In genomic region chr19:18486746-18487145, GRCh38 we compare ENCODE assay signal across 12 cellular contexts. TPM values are rescaled to one million over a fixed set of nuclear protein-coding genes. Genes with fewer than 3 reads are reported as not detected.
DNase-seq lines count a peak whose midpoint lies in the region; ATAC-seq and TF ChIP-seq lines count a peak whose summit lies in the region.
"Had no signal": no experiment of that assay in that cellular context is flagged by ENCODE, and none has a peak within 500 bp of the region (broad histone marks: within the 10 kb centered on the region; RNA-seq: fewer than 3 reads in every experiment).

No MANE protein-coding gene starts in this region.

- H3K4me1 ChIP-seq in mesenchymal stem cell (ENCODE audit: control insufficient read depth, insufficient read depth, low read depth, low read length) (peaks cover 56% of the 10 kb centered on the region), tibial nerve (peaks cover 0 to 78% (median 57%) of the 10 kb centered on the region in 4 donors)

- 90% methylated on average over 8 of the region's 8 CpGs for WGBS in mesenchymal stem cell
- 82 to 92% methylated on average over 6 to 8 of the region's 8 CpGs for WGBS in tibial nerve, 2 donors

- H2BK120ac ChIP-seq in mesenchymal stem cell (ENCODE audit: low read depth, low read length): no peak overlapping the region

- peak overlapping the region in 1 of 2 experiments; percentile 17 for H3K4me3 ChIP-seq in mesenchymal stem cell (ENCODE audit: insufficient read depth in 1 of 2, low read depth in 1 of 2, low read length in 2 of 2)
- H3K4me3 ChIP-seq in tibial nerve: no peak overlapping the region
- H3K4me3 ChIP-seq: SK-N-MC had no signal

- H3K27me3 Mint-ChIP-seq in activated CD8-positive, alpha-beta T cell treated with anti-CD3 and anti-CD28 coated beads for 36 hours: no peaks in the 10 kb centered on the region
- H3K27me3 Mint-ChIP-seq: type B pancreatic cell had no signal

- peak overlapping the region in 1 of 2 experiments; percentile 93 for H3K18ac ChIP-seq in mesenchymal stem cell (ENCODE audit: low read depth in 1 of 2, low read length in 2 of 2)

- H3K4ac ChIP-seq in mesenchymal stem cell (ENCODE audit: low read depth in 1 of 2, low read length in 2 of 2): peak overlapping the region; percentile 46 to 81

- no peak overlapping the region for H3K4me2 ChIP-seq in mesenchymal stem cell (ENCODE audit: low read length, poor library complexity, severe bottlenecking)

- no peak overlapping the region for H3K9ac ChIP-seq in mesenchymal stem cell (ENCODE audit: low read length)

- H3K27ac ChIP-seq in mesenchymal stem cell (ENCODE audit: low read length, poor library complexity, severe bottlenecking) (no peak overlapping the region), tibial nerve (peak overlapping the region in 3 of 4 donors; percentile 35 to 77 (median 69))
- H3K27ac ChIP-seq: SK-N-MC had no signal

- H2BK12ac ChIP-seq in mesenchymal stem cell (ENCODE audit: low read length in 2 of 2): peak overlapping the region in 1 of 2 experiments; percentile 59

- no peak for TF ChIP-seq CTCF in activated CD8-positive, alpha-beta T cell treated with anti-CD3 and anti-CD28 coated beads for 36 hours (IDR thresholded peaks at IDR 0.05)
- no peak for TF ChIP-seq CTCF in tibial nerve (IDR thresholded peaks at IDR 0.05)

- peak overlapping the region in 1 of 2 experiments; percentile 78 for H3K14ac ChIP-seq in mesenchymal stem cell (ENCODE audit: low read length in 2 of 2)

- no peak for ATAC-seq in Right ventricle myocardium inferior
- no peak for ATAC-seq in activated CD8-positive, alpha-beta T cell treated with anti-CD3 and anti-CD28 coated beads for 36 hours
- ATAC-seq in HG03432 (IDR thresholded peaks at IDR 0.05; ENCODE audit: unreplicated experiment): no peak

- peaks cover 61% of the 10 kb centered on the region for H3K4me1 Mint-ChIP-seq in activated CD8-positive, alpha-beta T cell treated with anti-CD3 and anti-CD28 coated beads for 36 hours (ENCODE audit: low read depth)

- peaks cover 0 to 20% of the 10 kb centered on the region in 2 experiments for H3K36me3 ChIP-seq in mesenchymal stem cell (ENCODE audit: control insufficient read depth in 1 of 2, insufficient read depth in 2 of 2, low read depth in 1 of 2, low read length in 2 of 2)
- no peaks in the 10 kb centered on the region for H3K36me3 ChIP-seq in tibial nerve

- H3K9me3 Mint-ChIP-seq in activated CD8-positive, alpha-beta T cell treated with anti-CD3 and anti-CD28 coated beads for 36 hours: no peaks in the 10 kb centered on the region
- H3K9me3 Mint-ChIP-seq: mesothelial cell of epicardium, type B pancreatic cell had no signal

- peaks cover 50% of the 10 kb centered on the region for H3K79me1 ChIP-seq in mesenchymal stem cell (replicated peaks; ENCODE audit: low read length, poor library complexity, severe bottlenecking)

- H2AFZ ChIP-seq in mesenchymal stem cell (ENCODE audit: low read depth, low read length): no peak overlapping the region

- H2AK5ac ChIP-seq in mesenchymal stem cell (ENCODE audit: low read length, severe bottlenecking): no peak overlapping the region

- DNase-seq in Right ventricle myocardium inferior (ENCODE audit: missing footprints): peak; percentile 28
- DNase-seq in cardiac septum (ENCODE audit: low spot score): no peak
- no peak for DNase-seq in activated CD8-positive, alpha-beta T cell treated with anti-CD3 and anti-CD28 coated beads for 36 hours
- no peak for DNase-seq in mesenchymal stem cell
- DNase-seq in tibial nerve (ENCODE audit: low spot score in 2 of 2): no peak
- no peak for DNase-seq in inferior parietal cortex (ENCODE audit: extremely low spot score)
- DNase-seq in kidney glomerular epithelial cell (lab: John Stamatoyannopoulos, UW): no peak
- DNase-seq: NCI-H2227 treated with DMSO at 0.1 percent for 48 hours had no signal

- peak overlapping the region; percentile 4 for H3K27ac Mint-ChIP-seq in activated CD8-positive, alpha-beta T cell treated with anti-CD3 and anti-CD28 coated beads for 36 hours
- H3K27ac Mint-ChIP-seq: mesothelial cell of epicardium, type B pancreatic cell had no signal

- H3K36me3 Mint-ChIP-seq in activated CD8-positive, alpha-beta T cell treated with anti-CD3 and anti-CD28 coated beads for 36 hours (ENCODE audit: low read depth): no peaks in the 10 kb centered on the region
- H3K36me3 Mint-ChIP-seq: mesothelial cell of epicardium, type B pancreatic cell had no signal

- H2BK15ac ChIP-seq in mesenchymal stem cell (ENCODE audit: low read depth, poor library complexity, severe bottlenecking): no peak overlapping the region

- peak overlapping the region; percentile 47 for H4K8ac ChIP-seq in mesenchymal stem cell (ENCODE audit: low read length)

- POLR2A ChIA-PET in activated CD8-positive, alpha-beta T cell treated with anti-CD3 and anti-CD28 coated beads for 36 hours (lab: Charles Lee): interaction anchor here (0.5 to 1.0 kb wide), 2 partner anchors 11 to 72 kb away, joined by 3 read pairs; no protein-coding TSS in a partner anchor

- no peaks in the 10 kb centered on the region for H3K9me3 ChIP-seq in mesenchymal stem cell (ENCODE audit: control insufficient read depth, low read length)
- H3K9me3 ChIP-seq in tibial nerve: no peaks in the 10 kb centered on the region

- CTCF ChIA-PET in activated CD8-positive, alpha-beta T cell treated with anti-CD3 and anti-CD28 coated beads for 36 hours (lab: Charles Lee): interaction anchor here (1.0 to 3.1 kb wide), 4 partner anchors 9 to 34 kb away, joined by 3 to 17 read pairs (median 8); no protein-coding TSS in a partner anchor

- no peak overlapping the region for H2BK5ac ChIP-seq in mesenchymal stem cell (ENCODE audit: low read depth, low read length, poor library complexity, severe bottlenecking)

- H4K91ac ChIP-seq in mesenchymal stem cell (ENCODE audit: low read length): peak overlapping the region; percentile 64

- H3K4me3 Mint-ChIP-seq in activated CD8-positive, alpha-beta T cell treated with anti-CD3 and anti-CD28 coated beads for 36 hours: no peak overlapping the region
- H3K4me3 Mint-ChIP-seq: mesothelial cell of epicardium, type B pancreatic cell had no signal

- no peak for TF ChIP-seq POLR2A in tibial nerve (IDR thresholded peaks at IDR 0.05)

- no peak overlapping the region for H3K23ac ChIP-seq in mesenchymal stem cell (ENCODE audit: low read length in 2 of 2)

- intact Hi-C loops in Right ventricle myocardium inferior (cut with DNase I) (no loop called here), cardiac septum (cut with DNase I) (no loop called here)
- intact Hi-C loops in activated CD8-positive, alpha-beta T cell treated with anti-CD3 and anti-CD28 coated beads for 36 hours (cut with micrococcal nuclease): no loop called here

- no peak for TF ChIP-seq EP300 in tibial nerve (IDR thresholded peaks at IDR 0.05)

- H3K27me3 ChIP-seq in mesenchymal stem cell (ENCODE audit: control insufficient read depth in 1 of 2, insufficient read depth in 1 of 2, low read length in 2 of 2): no peaks in the 10 kb centered on the region
- H3K27me3 ChIP-seq in tibial nerve: no peaks in the 10 kb centered on the region

RNA-seq across cellular contexts. Expression of gene ELL, which starts 35.1 kb away (rescaled TPM):
- 8.4 TPM for total RNA-seq in Right ventricle myocardium inferior
- 9.9 TPM for total RNA-seq in cardiac septum
- total RNA-seq in activated CD8-positive, alpha-beta T cell treated with anti-CD3 and anti-CD28 coated beads for 36 hours: 10 to 100 TPM; 20.1 to 21.9 TPM
- 9.8 TPM for polyA plus RNA-seq in mesenchymal stem cell (2013, experiment 1 of 2)
- polyA plus RNA-seq in mesenchymal stem cell (2013, experiment 2 of 2): 9.8 TPM
- 10 to 100 TPM; 13.8 to 45.9 (median 26.0) TPM for total RNA-seq in tibial nerve

RNA-seq across cellular contexts. Expression of gene ISYNA1, which starts 48.8 kb away (rescaled TPM):
- 26.0 TPM for total RNA-seq in Right ventricle myocardium inferior
- total RNA-seq in cardiac septum: 32.9 TPM
- total RNA-seq in activated CD8-positive, alpha-beta T cell treated with anti-CD3 and anti-CD28 coated beads for 36 hours: 10 to 100 TPM; 48.6 to 54.9 TPM
- 83.2 TPM for polyA plus RNA-seq in mesenchymal stem cell (2013, experiment 1 of 2)
- 85.1 TPM for polyA plus RNA-seq in mesenchymal stem cell (2013, experiment 2 of 2)
- total RNA-seq in tibial nerve: 10 to 100 TPM; 43.5 to 82.2 (median 52.4) TPM

RNA-seq across cellular contexts. Expression of gene FKBP8, which starts 56.6 kb away (rescaled TPM):
- total RNA-seq in Right ventricle myocardium inferior (181 TPM), cardiac septum (161 TPM), tibial nerve (100 to 1,000 TPM; 391 to 451 (median 434) TPM)
- 100 to 1,000 TPM; 216 to 220 TPM for total RNA-seq in activated CD8-positive, alpha-beta T cell treated with anti-CD3 and anti-CD28 coated beads for 36 hours
- 175 TPM for polyA plus RNA-seq in mesenchymal stem cell (2013, experiment 1 of 2)
- polyA plus RNA-seq in mesenchymal stem cell (2013, experiment 2 of 2): 169 TPM
